ENCODE assay signal across 1 cellular context in the genomic region with DNA sequence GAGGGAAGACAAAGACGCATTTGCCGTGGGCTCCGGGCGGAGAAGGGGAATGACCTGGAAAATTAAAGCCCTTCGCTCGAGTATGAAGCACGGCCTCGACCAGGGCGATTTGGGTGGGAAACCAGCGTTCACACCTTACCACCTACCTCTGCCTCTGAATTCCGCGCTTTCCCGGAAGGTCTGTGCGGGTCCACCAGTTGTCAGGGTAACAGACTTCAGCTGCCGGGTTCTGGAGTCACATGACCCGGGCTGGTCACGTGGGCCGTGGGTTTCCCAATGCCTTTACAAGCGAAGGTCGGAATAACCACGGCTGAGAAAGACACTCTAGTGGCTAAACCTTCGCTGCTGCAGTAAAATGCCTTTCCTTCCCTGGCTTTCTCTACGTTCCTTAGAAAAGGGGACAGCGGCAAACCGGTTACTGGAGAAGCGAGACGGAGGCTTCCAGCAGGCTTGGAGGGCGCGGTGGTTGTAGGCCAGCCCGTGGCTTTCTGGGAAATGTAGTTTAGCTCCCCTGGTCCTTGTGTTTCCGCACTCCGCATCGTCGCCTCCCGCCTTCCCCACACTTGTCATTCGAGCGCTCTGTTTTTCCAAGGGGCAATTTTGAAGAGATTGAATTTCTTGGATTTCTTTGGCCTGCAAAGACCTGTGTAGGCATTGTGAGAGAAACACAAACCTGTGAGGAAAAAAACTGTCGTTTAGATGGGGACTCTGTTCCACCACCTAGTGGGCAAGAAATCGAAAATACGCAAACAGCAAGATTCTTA.
TF ChIP-seq lines count a peak whose summit lies in the region.

CEP162 (minus strand) TSS at position 210 of the 764 bp plus-strand sequence. CDS start 1,250 bp downstream, outside the sequence.

TF ChIP-seq in HepG2, 621 proteins besides CTCF, POLR2A, EP300 and RAD21 (continued from another document and continues in another):
- TF ChIP-seq MTF2 (CRISPR knock-in tag; IDR thresholded peaks at IDR 0.05; ENCODE audit: borderline replicate concordance) = 0 out of 2 replicates have a peak, but pooled peaks have one; percentile 46
- no peak for TF ChIP-seq TBL1XR1 (IDR thresholded peaks at IDR 0.05; ENCODE audit: borderline replicate concordance, low read length, partially characterized antibody)
- no peak for TF ChIP-seq SP5 (CRISPR knock-in tag; IDR thresholded peaks at IDR 0.05; ENCODE audit: borderline replicate concordance, low read depth)
- no peak; the same call in 1 of the 2 replicates for TF ChIP-seq NR2F2 (IDR thresholded peaks at IDR 0.05; ENCODE audit: borderline replicate concordance, low read depth)
- no peak for TF ChIP-seq ZNF138 (CRISPR knock-in tag; IDR thresholded peaks at IDR 0.05; ENCODE audit: low read depth)
- no peak for TF ChIP-seq ZNF383 (CRISPR knock-in tag; IDR thresholded peaks at IDR 0.05; ENCODE audit: borderline replicate concordance)
- peak; percentile 79 for TF ChIP-seq HCFC1 (IDR thresholded peaks at IDR 0.05; ENCODE audit: low read depth, low read length)
- peak; percentile 49 for TF ChIP-seq RBM39 (IDR thresholded peaks at IDR 0.05; ENCODE audit: low read depth, low read length, poor library complexity, severe bottlenecking)
- TF ChIP-seq ZNF567 (CRISPR knock-in tag; IDR thresholded peaks at IDR 0.05; ENCODE audit: borderline replicate concordance) = no peak
- no peak for TF ChIP-seq ZNF841 (CRISPR knock-in tag; IDR thresholded peaks at IDR 0.05; ENCODE audit: borderline replicate concordance)
- no peak for TF ChIP-seq E2F2 (CRISPR knock-in tag; IDR thresholded peaks at IDR 0.05; ENCODE audit: borderline replicate concordance)
- no peak for TF ChIP-seq TAF15 (IDR thresholded peaks at IDR 0.05; ENCODE audit: low read depth, low read length, poor library complexity, severe bottlenecking)
- TF ChIP-seq, protein P1, sequence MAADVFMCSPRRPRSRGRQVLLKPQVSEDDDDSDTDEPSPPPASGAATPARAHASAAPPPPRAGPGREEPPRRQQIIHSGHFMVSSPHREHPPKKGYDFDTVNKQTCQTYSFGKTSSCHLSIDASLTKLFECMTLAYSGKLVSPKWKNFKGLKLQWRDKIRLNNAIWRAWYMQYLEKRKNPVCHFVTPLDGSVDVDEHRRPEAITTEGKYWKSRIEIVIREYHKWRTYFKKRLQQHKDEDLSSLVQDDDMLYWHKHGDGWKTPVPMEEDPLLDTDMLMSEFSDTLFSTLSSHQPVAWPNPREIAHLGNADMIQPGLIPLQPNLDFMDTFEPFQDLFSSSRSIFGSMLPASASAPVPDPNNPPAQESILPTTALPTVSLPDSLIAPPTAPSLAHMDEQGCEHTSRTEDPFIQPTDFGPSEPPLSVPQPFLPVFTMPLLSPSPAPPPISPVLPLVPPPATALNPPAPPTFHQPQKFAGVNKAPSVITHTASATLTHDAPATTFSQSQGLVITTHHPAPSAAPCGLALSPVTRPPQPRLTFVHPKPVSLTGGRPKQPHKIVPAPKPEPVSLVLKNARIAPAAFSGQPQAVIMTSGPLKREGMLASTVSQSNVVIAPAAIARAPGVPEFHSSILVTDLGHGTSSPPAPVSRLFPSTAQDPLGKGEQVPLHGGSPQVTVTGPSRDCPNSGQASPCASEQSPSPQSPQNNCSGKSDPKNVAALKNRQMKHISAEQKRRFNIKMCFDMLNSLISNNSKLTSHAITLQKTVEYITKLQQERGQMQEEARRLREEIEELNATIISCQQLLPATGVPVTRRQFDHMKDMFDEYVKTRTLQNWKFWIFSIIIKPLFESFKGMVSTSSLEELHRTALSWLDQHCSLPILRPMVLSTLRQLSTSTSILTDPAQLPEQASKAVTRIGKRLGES (CRISPR knock-in tag; IDR thresholded peaks at IDR 0.05; ENCODE audit: borderline replicate concordance) = no peak
- no peak for TF ChIP-seq TERF1 (CRISPR knock-in tag; IDR thresholded peaks at IDR 0.05)
- no peak for TF ChIP-seq HNRNPH1 (optimal IDR thresholded peaks at IDR 0.05; ENCODE audit: low read depth, low read length)
- no peak for TF ChIP-seq FOXA1 (IDR thresholded peaks at IDR 0.05)
- no peak for TF ChIP-seq FOXA1 (CRISPR knock-in tag; IDR thresholded peaks at IDR 0.05)
- peak; percentile 78 for TF ChIP-seq ZSCAN21 (CRISPR knock-in tag; IDR thresholded peaks at IDR 0.05; ENCODE audit: borderline replicate concordance)
- TF ChIP-seq ZFYVE20 (CRISPR knock-in tag; IDR thresholded peaks at IDR 0.05; ENCODE audit: borderline replicate concordance, low read depth) = no peak
- TF ChIP-seq GABPB1 (CRISPR knock-in tag; IDR thresholded peaks at IDR 0.05) = peak; percentile 78
- TF ChIP-seq AKNA (CRISPR knock-in tag; IDR thresholded peaks at IDR 0.05; ENCODE audit: borderline replicate concordance) = no peak
- no peak for TF ChIP-seq AHR (CRISPR knock-in tag; IDR thresholded peaks at IDR 0.05)
- no peak for TF ChIP-seq NFE2L1 (CRISPR knock-in tag; IDR thresholded peaks at IDR 0.05; ENCODE audit: borderline replicate concordance)
- TF ChIP-seq ZNF362 (CRISPR knock-in tag; IDR thresholded peaks at IDR 0.05; ENCODE audit: borderline replicate concordance) = no peak
- peak; percentile 26 for TF ChIP-seq HNRNPLL (IDR thresholded peaks at IDR 0.05; ENCODE audit: low read depth, low read length, poor library complexity, severe bottlenecking)
- no peak; the same call in 1 of the 2 replicates for TF ChIP-seq MYPOP (CRISPR knock-in tag; IDR thresholded peaks at IDR 0.05)
- no peak for TF ChIP-seq ARNTL (CRISPR knock-in tag; IDR thresholded peaks at IDR 0.05)
- TF ChIP-seq MXI1 (IDR thresholded peaks at IDR 0.05; ENCODE audit: borderline replicate concordance, low read depth, low read length) = peak; percentile 92; the same call in 2 of the 3 replicates
- no peak for TF ChIP-seq ZNF782 (CRISPR knock-in tag; IDR thresholded peaks at IDR 0.05; ENCODE audit: borderline replicate concordance)
- no peak for TF ChIP-seq NFYC (CRISPR knock-in tag; IDR thresholded peaks at IDR 0.05)
- TF ChIP-seq ZFP82 (CRISPR knock-in tag; IDR thresholded peaks at IDR 0.05; ENCODE audit: borderline replicate concordance) = no peak
- peak; percentile 99 for TF ChIP-seq THAP11 (CRISPR knock-in tag; IDR thresholded peaks at IDR 0.05)
- no peak for TF ChIP-seq SCMH1 (CRISPR knock-in tag; IDR thresholded peaks at IDR 0.05; ENCODE audit: borderline replicate concordance)
- TF ChIP-seq ZHX1 (CRISPR knock-in tag; IDR thresholded peaks at IDR 0.05; ENCODE audit: low read depth) = 0 out of 2 replicates have a peak, but pooled peaks have one; percentile 50
- TF ChIP-seq, protein P2, sequence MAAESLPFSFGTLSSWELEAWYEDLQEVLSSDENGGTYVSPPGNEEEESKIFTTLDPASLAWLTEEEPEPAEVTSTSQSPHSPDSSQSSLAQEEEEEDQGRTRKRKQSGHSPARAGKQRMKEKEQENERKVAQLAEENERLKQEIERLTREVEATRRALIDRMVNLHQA (CRISPR knock-in tag; IDR thresholded peaks at IDR 0.05) = no peak
- TF ChIP-seq ZNF563 (CRISPR knock-in tag; IDR thresholded peaks at IDR 0.05) = peak; percentile 25; the same call in 1 of the 2 replicates
- TF ChIP-seq ZNF20 (CRISPR knock-in tag; IDR thresholded peaks at IDR 0.05) = no peak
- TF ChIP-seq, protein P3, sequence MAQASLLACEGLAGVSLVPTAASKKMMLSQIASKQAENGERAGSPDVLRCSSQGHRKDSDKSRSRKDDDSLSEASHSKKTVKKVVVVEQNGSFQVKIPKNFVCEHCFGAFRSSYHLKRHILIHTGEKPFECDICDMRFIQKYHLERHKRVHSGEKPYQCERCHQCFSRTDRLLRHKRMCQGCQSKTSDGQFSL (CRISPR knock-in tag; IDR thresholded peaks at IDR 0.05) = no peak
- TF ChIP-seq GATA4 (IDR thresholded peaks at IDR 0.05; ENCODE audit: borderline replicate concordance, low read depth) = no peak
- no peak for TF ChIP-seq NR0B2 (CRISPR knock-in tag; IDR thresholded peaks at IDR 0.05)
- TF ChIP-seq SKI (IDR thresholded peaks at IDR 0.05; ENCODE audit: partially characterized antibody) = no peak
- no peak for TF ChIP-seq ZSCAN22 (CRISPR knock-in tag; IDR thresholded peaks at IDR 0.05)
- no peak for TF ChIP-seq ZNF124 (CRISPR knock-in tag; IDR thresholded peaks at IDR 0.05)
- peak; percentile 23; the same call in 1 of the 2 replicates for TF ChIP-seq ZSCAN31 (CRISPR knock-in tag; IDR thresholded peaks at IDR 0.05; ENCODE audit: low read depth)
